In the genomic region with DNA sequence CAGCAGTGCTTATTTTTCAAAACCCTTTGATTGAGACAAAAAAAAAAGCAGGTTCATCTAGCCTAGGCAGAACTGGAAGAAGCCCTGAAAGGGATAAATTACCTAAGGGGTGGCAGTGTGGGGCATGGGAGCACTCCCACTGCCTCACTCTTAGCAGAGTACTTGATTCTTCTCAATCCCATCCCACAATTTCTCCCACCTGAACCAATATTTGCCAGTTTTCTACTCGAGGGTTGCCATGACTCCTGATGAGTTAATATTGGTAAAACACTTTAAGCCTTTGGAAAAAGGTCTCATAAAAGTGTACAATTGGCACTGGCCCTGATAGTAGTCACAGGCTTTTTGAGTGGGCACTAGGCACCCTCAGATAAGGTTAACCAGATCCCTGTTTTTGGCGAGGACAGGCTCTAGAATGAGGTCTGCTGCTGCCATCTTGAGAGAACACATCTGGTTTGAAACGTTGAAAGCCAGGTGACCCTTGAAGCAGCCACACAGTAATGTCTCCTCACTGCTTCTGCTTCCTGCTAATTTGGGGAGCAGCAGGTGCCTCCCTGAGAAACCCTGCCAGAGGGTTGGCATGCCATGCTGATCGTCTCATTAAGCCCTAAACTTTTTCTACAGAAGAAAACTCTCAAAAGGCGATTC, we compare ENCODE assay signal across 1 cellular context.
TF ChIP-seq lines count a peak whose summit lies in the region.

No MANE protein-coding gene starts in this region.

TF ChIP-seq in GM23338, 12 proteins besides CTCF, POLR2A, EP300 and RAD21 (continued from another document):
- TF ChIP-seq, protein P1, sequence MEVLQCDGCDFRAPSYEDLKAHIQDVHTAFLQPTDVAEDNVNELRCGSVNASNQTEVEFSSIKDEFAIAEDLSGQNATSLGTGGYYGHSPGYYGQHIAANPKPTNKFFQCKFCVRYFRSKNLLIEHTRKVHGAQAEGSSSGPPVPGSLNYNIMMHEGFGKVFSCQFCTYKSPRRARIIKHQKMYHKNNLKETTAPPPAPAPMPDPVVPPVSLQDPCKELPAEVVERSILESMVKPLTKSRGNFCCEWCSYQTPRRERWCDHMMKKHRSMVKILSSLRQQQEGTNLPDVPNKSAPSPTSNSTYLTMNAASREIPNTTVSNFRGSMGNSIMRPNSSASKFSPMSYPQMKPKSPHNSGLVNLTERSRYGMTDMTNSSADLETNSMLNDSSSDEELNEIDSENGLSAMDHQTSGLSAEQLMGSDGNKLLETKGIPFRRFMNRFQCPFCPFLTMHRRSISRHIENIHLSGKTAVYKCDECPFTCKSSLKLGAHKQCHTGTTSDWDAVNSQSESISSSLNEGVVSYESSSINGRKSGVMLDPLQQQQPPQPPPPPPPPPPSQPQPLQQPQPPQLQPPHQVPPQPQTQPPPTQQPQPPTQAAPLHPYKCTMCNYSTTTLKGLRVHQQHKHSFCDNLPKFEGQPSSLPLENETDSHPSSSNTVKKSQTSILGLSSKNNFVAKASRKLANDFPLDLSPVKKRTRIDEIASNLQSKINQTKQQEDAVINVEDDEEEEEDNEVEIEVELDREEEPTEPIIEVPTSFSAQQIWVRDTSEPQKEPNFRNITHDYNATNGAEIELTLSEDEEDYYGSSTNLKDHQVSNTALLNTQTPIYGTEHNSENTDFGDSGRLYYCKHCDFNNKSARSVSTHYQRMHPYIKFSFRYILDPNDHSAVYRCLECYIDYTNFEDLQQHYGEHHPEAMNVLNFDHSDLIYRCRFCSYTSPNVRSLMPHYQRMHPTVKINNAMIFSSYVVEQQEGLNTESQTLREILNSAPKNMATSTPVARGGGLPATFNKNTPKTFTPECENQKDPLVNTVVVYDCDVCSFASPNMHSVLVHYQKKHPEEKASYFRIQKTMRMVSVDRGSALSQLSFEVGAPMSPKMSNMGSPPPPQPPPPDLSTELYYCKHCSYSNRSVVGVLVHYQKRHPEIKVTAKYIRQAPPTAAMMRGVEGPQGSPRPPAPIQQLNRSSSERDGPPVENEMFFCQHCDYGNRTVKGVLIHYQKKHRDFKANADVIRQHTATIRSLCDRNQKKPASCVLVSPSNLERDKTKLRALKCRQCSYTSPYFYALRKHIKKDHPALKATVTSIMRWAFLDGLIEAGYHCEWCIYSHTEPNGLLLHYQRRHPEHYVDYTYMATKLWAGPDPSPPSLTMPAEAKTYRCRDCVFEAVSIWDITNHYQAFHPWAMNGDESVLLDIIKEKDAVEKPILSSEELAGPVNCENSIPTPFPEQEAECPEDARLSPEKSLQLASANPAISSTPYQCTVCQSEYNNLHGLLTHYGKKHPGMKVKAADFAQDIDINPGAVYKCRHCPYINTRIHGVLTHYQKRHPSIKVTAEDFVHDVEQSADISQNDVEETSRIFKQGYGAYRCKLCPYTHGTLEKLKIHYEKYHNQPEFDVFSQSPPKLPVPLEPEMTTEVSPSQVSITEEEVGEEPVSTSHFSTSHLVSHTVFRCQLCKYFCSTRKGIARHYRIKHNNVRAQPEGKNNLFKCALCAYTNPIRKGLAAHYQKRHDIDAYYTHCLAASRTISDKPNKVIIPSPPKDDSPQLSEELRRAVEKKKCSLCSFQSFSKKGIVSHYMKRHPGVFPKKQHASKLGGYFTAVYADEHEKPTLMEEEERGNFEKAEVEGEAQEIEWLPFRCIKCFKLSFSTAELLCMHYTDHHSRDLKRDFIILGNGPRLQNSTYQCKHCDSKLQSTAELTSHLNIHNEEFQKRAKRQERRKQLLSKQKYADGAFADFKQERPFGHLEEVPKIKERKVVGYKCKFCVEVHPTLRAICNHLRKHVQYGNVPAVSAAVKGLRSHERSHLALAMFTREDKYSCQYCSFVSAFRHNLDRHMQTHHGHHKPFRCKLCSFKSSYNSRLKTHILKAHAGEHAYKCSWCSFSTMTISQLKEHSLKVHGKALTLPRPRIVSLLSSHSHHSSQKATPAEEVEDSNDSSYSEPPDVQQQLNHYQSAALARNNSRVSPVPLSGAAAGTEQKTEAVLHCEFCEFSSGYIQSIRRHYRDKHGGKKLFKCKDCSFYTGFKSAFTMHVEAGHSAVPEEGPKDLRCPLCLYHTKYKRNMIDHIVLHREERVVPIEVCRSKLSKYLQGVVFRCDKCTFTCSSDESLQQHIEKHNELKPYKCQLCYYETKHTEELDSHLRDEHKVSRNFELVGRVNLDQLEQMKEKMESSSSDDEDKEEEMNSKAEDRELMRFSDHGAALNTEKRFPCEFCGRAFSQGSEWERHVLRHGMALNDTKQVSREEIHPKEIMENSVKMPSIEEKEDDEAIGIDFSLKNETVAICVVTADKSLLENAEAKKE (CRISPR knock-in tag; IDR thresholded peaks at IDR 0.05) = no peak
- no peak for TF ChIP-seq JUNB (IDR thresholded peaks at IDR 0.05; ENCODE audit: unreplicated experiment)
- TF ChIP-seq ETS1 (IDR thresholded peaks at IDR 0.05) = no peak
- TF ChIP-seq CREB1 (CRISPR knock-in tag; IDR thresholded peaks at IDR 0.05; ENCODE audit: low read depth) = no peak
- no peak for TF ChIP-seq STAT1 (IDR thresholded peaks at IDR 0.05; ENCODE audit: unreplicated experiment)
